10 cellular contexts compared by ENCODE assay signal in genomic region chr17:30821751-30822723, GRCh38. TPM values are rescaled to one million over a fixed set of nuclear protein-coding genes. Genes with fewer than 3 reads are reported as not detected.
DNase-seq lines count a peak whose midpoint lies in the region; ATAC-seq, FAIRE-seq and TF ChIP-seq lines count a peak whose summit lies in the region.
"Had no signal": no experiment of that assay in that cellular context is flagged by ENCODE, and none has a peak within 500 bp of the region (broad histone marks: within the 10 kb centered on the region; RNA-seq: fewer than 3 reads in every experiment).

No MANE protein-coding gene starts in this region.

- H3K27ac Mint-ChIP-seq in activated T-cell treated with anti-CD3 and anti-CD28 coated beads, Interleukin-2, amount 50 U/mL, for 72 hours = peak overlapping the region; percentile 100

- no peaks in the 10 kb centered on the region for H3K9me3 Mint-ChIP-seq in activated T-cell treated with anti-CD3 and anti-CD28 coated beads, Interleukin-2, amount 50 U/mL, for 72 hours

- POLR2A ChIA-PET in HEK293 (lab: Yijun Ruan, JAX) = interaction anchor here (0.6 to 1.2 kb wide), 3 partner anchors 9 to 481 kb away, joined by 3 to 4 read pairs (median 3); partner anchors contain the start of gene ATAD5

- H3K36me3 ChIP-seq in HEK293 (ENCODE audit: control insufficient read depth in 2 of 2, insufficient read depth in 1 of 2, low read length in 2 of 2) = peaks cover 0 to 6% of the 10 kb centered on the region in 2 experiments; a peak in 2 of 3 replicates

- H3K4me1 ChIP-seq in HEK293 (ENCODE audit: control insufficient read depth, insufficient read depth, low read length) = peaks cover 22% of the 10 kb centered on the region

- peak; percentile 50 for DNase-seq in CD1c-positive myeloid dendritic cell (ENCODE audit: extremely low spot score)
- DNase-seq in activated T-cell treated with anti-CD3 and anti-CD28 coated beads, Interleukin-2, amount 50 U/mL, for 72 hours = no peak
- peak; percentile 52 for DNase-seq in myocyte (ENCODE audit: low read depth)
- no peak for DNase-seq in activated gamma-delta T cell (lab: John Stamatoyannopoulos, UW)
- no peak for DNase-seq in SW480 (ENCODE audit: low spot score)
- DNase-seq in HTR-8/SVneo (ENCODE audit: insufficient read length, low spot score) = no peak
- DNase-seq in OCI-M2 (lab: John Stamatoyannopoulos, UW; ENCODE audit: unreplicated experiment) = no peak

- CTCF ChIA-PET in HEK293 (lab: Yijun Ruan, JAX) = interaction anchor here (1.3 kb wide), 2 partner anchors 10 to 266 kb away, joined by 3 to 4 read pairs; no protein-coding TSS in a partner anchor

- H3K9me3 ChIP-seq in HEK293 (ENCODE audit: control insufficient read depth, insufficient read depth, low read depth, low read length) = no peaks in the 10 kb centered on the region

- FAIRE-seq in HTR-8/SVneo (lab: Jason Lieb, UNC) = no peak
- FAIRE-seq: G401.6, H1 had no signal

- H3K4me3 ChIP-seq in HEK293 (ENCODE audit: low read depth, low read length) = no peak overlapping the region

- H3K4me3 Mint-ChIP-seq in activated T-cell treated with anti-CD3 and anti-CD28 coated beads, Interleukin-2, amount 50 U/mL, for 72 hours = peak overlapping the region; percentile 89 to 100

- TF ChIP-seq CTCF in HEK293 (tag by site-specific recombination; IDR thresholded peaks at IDR 0.05) = no peak

- peaks cover 6 to 17% of the 10 kb centered on the region in 2 donors for H3K36me3 Mint-ChIP-seq in activated T-cell treated with anti-CD3 and anti-CD28 coated beads, Interleukin-2, amount 50 U/mL, for 72 hours (ENCODE audit: insufficient read depth in 2 of 2)

- no peaks in the 10 kb centered on the region for H3K27me3 Mint-ChIP-seq in activated T-cell treated with anti-CD3 and anti-CD28 coated beads, Interleukin-2, amount 50 U/mL, for 72 hours (ENCODE audit: low read depth)

- peak overlapping the region; percentile 32; the same call in 1 of the 2 replicates for H3K27ac ChIP-seq in HEK293 (ENCODE audit: extremely low read depth, low read depth, low read length)

- no peak for ATAC-seq in activated T-cell treated with anti-CD3 and anti-CD28 coated beads, Interleukin-2, amount 50 U/mL, for 72 hours (replicated peaks in 1 of 2)

- H3K4me1 Mint-ChIP-seq in activated T-cell treated with anti-CD3 and anti-CD28 coated beads, Interleukin-2, amount 50 U/mL, for 72 hours (ENCODE audit: low read depth) = peaks cover 60% of the 10 kb centered on the region

TF ChIP-seq in HEK293, 187 proteins besides CTCF, POLR2A, EP300 and RAD21 (continues in another document):
- no peak for TF ChIP-seq ZNF132 (tag by site-specific recombination; IDR thresholded peaks at IDR 0.05; ENCODE audit: borderline replicate concordance)
- TF ChIP-seq ZNF157 (tag by site-specific recombination; IDR thresholded peaks at IDR 0.05) = no peak
- TF ChIP-seq ZNF366 (tag by site-specific recombination; conservative IDR thresholded peaks at IDR 0.05) = 0 out of 2 replicates have a peak, but pooled peaks have one; percentile 34
- TF ChIP-seq ZSCAN4 (tag by site-specific recombination; IDR thresholded peaks at IDR 0.05) = no peak
- TF ChIP-seq ZBTB17 (tag by site-specific recombination; IDR thresholded peaks at IDR 0.05) = peak; percentile 62
- TF ChIP-seq ZNF777 (tag by site-specific recombination; IDR thresholded peaks at IDR 0.05; ENCODE audit: borderline replicate concordance) = no peak
- TF ChIP-seq, protein P1, sequence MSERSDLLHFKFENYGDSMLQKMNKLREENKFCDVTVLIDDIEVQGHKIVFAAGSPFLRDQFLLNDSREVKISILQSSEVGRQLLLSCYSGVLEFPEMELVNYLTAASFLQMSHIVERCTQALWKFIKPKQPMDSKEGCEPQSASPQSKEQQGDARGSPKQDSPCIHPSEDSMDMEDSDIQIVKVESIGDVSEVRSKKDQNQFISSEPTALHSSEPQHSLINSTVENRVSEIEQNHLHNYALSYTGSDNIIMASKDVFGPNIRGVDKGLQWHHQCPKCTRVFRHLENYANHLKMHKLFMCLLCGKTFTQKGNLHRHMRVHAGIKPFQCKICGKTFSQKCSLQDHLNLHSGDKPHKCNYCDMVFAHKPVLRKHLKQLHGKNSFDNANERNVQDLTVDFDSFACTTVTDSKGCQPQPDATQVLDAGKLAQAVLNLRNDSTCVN (tag by site-specific recombination; optimal IDR thresholded peaks at IDR 0.05) = no peak
- TF ChIP-seq, protein P2, sequence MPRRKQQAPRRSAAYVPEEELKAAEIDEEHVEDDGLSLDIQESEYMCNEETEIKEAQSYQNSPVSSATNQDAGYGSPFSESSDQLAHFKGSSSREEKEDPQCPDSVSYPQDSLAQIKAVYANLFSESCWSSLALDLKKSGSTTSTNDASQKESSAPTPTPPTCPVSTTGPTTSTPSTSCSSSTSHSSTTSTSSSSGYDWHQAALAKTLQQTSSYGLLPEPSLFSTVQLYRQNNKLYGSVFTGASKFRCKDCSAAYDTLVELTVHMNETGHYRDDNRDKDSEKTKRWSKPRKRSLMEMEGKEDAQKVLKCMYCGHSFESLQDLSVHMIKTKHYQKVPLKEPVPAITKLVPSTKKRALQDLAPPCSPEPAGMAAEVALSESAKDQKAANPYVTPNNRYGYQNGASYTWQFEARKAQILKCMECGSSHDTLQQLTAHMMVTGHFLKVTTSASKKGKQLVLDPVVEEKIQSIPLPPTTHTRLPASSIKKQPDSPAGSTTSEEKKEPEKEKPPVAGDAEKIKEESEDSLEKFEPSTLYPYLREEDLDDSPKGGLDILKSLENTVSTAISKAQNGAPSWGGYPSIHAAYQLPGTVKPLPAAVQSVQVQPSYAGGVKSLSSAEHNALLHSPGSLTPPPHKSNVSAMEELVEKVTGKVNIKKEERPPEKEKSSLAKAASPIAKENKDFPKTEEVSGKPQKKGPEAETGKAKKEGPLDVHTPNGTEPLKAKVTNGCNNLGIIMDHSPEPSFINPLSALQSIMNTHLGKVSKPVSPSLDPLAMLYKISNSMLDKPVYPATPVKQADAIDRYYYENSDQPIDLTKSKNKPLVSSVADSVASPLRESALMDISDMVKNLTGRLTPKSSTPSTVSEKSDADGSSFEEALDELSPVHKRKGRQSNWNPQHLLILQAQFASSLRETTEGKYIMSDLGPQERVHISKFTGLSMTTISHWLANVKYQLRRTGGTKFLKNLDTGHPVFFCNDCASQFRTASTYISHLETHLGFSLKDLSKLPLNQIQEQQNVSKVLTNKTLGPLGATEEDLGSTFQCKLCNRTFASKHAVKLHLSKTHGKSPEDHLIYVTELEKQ (tag by site-specific recombination; IDR thresholded peaks at IDR 0.05; ENCODE audit: borderline replicate concordance) = no peak
- peak; percentile 69; the same call in 1 of the 2 replicates for TF ChIP-seq ZNF18 (tag by site-specific recombination; IDR thresholded peaks at IDR 0.05)
- no peak for TF ChIP-seq ZNF521 (tag by site-specific recombination; IDR thresholded peaks at IDR 0.05)
- no peak for TF ChIP-seq ZNF530 (tag by site-specific recombination; IDR thresholded peaks at IDR 0.05; ENCODE audit: low read depth)
- no peak for TF ChIP-seq KLF10 (tag by site-specific recombination; IDR thresholded peaks at IDR 0.05)
- TF ChIP-seq KLF9 (tag by site-specific recombination; IDR thresholded peaks at IDR 0.05; ENCODE audit: low read depth) = no peak
- TF ChIP-seq, protein P3, sequence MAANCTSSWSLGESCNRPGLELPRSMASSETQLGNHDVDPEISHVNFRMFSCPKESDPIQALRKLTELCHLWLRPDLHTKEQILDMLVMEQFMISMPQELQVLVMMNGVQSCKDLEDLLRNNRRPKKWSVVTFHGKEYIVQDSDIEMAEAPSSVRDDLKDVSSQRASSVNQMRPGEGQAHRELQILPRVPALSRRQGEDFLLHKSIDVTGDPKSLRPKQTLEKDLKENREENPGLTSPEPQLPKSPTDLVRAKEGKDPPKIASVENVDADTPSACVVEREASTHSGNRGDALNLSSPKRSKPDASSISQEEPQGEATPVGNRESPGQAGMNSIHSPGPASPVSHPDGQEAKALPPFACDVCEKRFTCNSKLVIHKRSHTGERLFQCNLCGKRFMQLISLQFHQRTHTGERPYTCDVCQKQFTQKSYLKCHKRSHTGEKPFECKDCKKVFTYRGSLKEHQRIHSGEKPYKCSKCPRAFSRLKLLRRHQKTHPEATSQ (tag by site-specific recombination; IDR thresholded peaks at IDR 0.05) = no peak
- no peak for TF ChIP-seq KLF7 (tag by site-specific recombination; IDR thresholded peaks at IDR 0.05; ENCODE audit: borderline replicate concordance)
- no peak for TF ChIP-seq ZNF324 (tag by site-specific recombination; IDR thresholded peaks at IDR 0.05)
- TF ChIP-seq ZNF600 (tag by site-specific recombination; IDR thresholded peaks at IDR 0.05) = peak; percentile 36; the same call in 1 of the 2 replicates
- TF ChIP-seq GLIS2 (tag by site-specific recombination; IDR thresholded peaks at IDR 0.05) = no peak
- no peak for TF ChIP-seq ZNF596 (tag by site-specific recombination; IDR thresholded peaks at IDR 0.05)
- peak; percentile 70 for TF ChIP-seq ZBTB20 (tag by site-specific recombination; IDR thresholded peaks at IDR 0.05)

RNA-seq across cellular contexts. Expression of gene CRLF3, which starts 2.5 kb away (rescaled TPM):
- total RNA-seq in activated T-cell treated with anti-CD3 and anti-CD28 coated beads, Interleukin-2, amount 50 U/mL, for 72 hours = 10 to 100 TPM; 51.7 to 60.7 TPM
- total RNA-seq in myocyte = 6.3 and 15.0 TPM in 2 replicates
- 5.5 TPM for polyA plus RNA-seq in myocyte (2012)

RNA-seq across cellular contexts. Expression of gene ATAD5, which starts 9.7 kb away (rescaled TPM):
- 10 to 100 TPM; 34.4 to 35.7 TPM for total RNA-seq in activated T-cell treated with anti-CD3 and anti-CD28 coated beads, Interleukin-2, amount 50 U/mL, for 72 hours
- 0.52 and 0.67 TPM in 2 replicates for total RNA-seq in myocyte
- 0.25 TPM for polyA plus RNA-seq in myocyte (2012)

Comparison
In these comparisons a context has a peak if more than half of its experiments do, and no peak if none do; other contexts are left out.
1. DNase-seq: peak in CD1c-positive myeloid dendritic cell (single experiment) and myocyte (single experiment); none in activated T-cell treated with anti-CD3 and anti-CD28 coated beads, Interleukin-2, amount 50 U/mL, for 72 hours (0 of 2), activated gamma-delta T cell (single experiment), SW480 (single experiment), HTR-8/SVneo (single experiment) and OCI-M2 (single experiment).
2. RNA of gene ATAD5, which starts 9.7 kb away (total RNA-seq): 34.4 to 35.7 TPM in activated T-cell treated with anti-CD3 and anti-CD28 coated beads, Interleukin-2, amount 50 U/mL, for 72 hours; 0.52 to 0.67 TPM in myocyte; every median in the first group is over 10 times any median in the second.